19 cellular contexts compared by ENCODE assay signal in the genomic region with DNA sequence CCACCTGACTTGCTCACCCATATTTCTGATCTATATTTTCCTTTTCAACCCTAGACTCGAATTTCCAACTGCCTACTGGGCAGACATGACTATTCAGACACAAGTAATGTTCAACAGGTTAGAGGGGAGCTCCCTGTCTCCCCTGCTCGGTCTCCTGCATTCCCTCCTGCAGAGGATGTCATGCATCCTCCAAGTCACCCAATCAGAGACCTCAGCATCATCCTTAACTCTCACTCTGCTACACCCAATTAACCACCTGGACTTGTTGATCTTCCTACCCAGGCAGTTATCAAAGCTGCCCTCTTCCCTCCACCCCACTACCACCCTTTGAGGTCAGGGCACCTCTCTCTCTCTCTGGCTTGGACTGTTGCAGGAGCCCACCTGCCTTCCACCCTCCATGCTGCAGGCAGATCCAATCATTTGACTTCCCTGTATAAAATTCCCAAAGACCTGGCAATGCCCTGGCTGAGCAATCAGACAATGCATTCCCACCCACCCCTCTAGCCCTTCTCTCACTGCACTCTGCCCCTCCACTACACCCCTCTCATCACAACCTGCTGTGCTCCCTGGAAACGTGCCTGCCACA. TPM values are rescaled to one million over a fixed set of nuclear protein-coding genes. Genes with fewer than 3 reads are reported as not detected.
"Had no signal": no experiment of that assay in that cellular context is flagged by ENCODE, and none has a peak within 500 bp of the region (broad histone marks: within the 10 kb centered on the region; RNA-seq: fewer than 3 reads in every experiment).

No MANE protein-coding gene starts in this region.

- DNase-seq: activated CD4-positive, alpha-beta T cell treated with anti-CD3 and anti-CD28 coated beads for 4 hours; activated CD8-positive, alpha-beta memory T cell treated with anti-CD3 and anti-CD28 coated beads, Interleukin-2, amount 50 U/mL, for 4 hours; activated CD8-positive, alpha-beta T cell treated with anti-CD3 and anti-CD28 coated beads for 36 hours; activated naive CD4-positive, alpha-beta T cell treated with anti-CD3 and anti-CD28 coated beads, Interleukin-2, amount 50 U/mL, for 16 hours; NCI-H1105 treated with DMSO at 0.1 percent for 48 hours; NCI-H1436 treated with DMSO at 0.1 percent for 48 hours; NCI-H187; NCI-H2081; NCI-H510A treated with DMSO at 0.1 percent for 48 hours; SHP77; SW 1271 had no signal

- H3K27ac ChIP-seq: Peyer's patch, RWPE1, SJSA1 had no signal

- H3K4me3 ChIP-seq: Peyer's patch, SJSA1 had no signal

- H3K27me3 Mint-ChIP-seq: activated CD8-positive, alpha-beta T cell treated with anti-CD3 and anti-CD28 coated beads for 36 hours had no signal

- H3K36me3 ChIP-seq: Peyer's patch, SJSA1 had no signal

- H3K4me3 Mint-ChIP-seq: activated CD8-positive, alpha-beta T cell treated with anti-CD3 and anti-CD28 coated beads for 36 hours; T-helper 1 cell treated with Interleukin-12 subunit alpha and Interleukin-12 subunit beta and Interleukin-4 antibody, amounts not matched to agents 30 μg/mL and 1 μg/mL, for 36 hours had no signal

- ATAC-seq: activated CD4-positive, CD25-positive, alpha-beta regulatory T cell treated with anti-CD3 and anti-CD28 coated beads, Interleukin-2, amount 50 U/mL, for 24 hours; activated CD8-positive, alpha-beta T cell treated with anti-CD3 and anti-CD28 coated beads for 36 hours; SK-N-SH treated with all-trans-retinoic acid at 6 μM for 48 hours had no signal

- H3K9me3 Mint-ChIP-seq: activated CD8-positive, alpha-beta T cell treated with anti-CD3 and anti-CD28 coated beads for 36 hours; T-helper 1 cell treated with Interleukin-12 subunit alpha and Interleukin-12 subunit beta and Interleukin-4 antibody, amounts not matched to agents 30 μg/mL and 1 μg/mL, for 36 hours had no signal

- H3K4me1 ChIP-seq: Peyer's patch, SJSA1 had no signal

- H3K27ac Mint-ChIP-seq: activated CD8-positive, alpha-beta T cell treated with anti-CD3 and anti-CD28 coated beads for 36 hours; T-helper 1 cell treated with Interleukin-12 subunit alpha and Interleukin-12 subunit beta and Interleukin-4 antibody, amounts not matched to agents 30 μg/mL and 1 μg/mL, for 36 hours had no signal

- H3K9me3 ChIP-seq: Peyer's patch, SJSA1 had no signal

- H3K27me3 ChIP-seq: Peyer's patch, SJSA1 had no signal

RNA-seq across cellular contexts. Expression of a gene that starts 10.9 kb away (rescaled TPM):
- total RNA-seq: SJSA1 had no signal

RNA-seq across cellular contexts. Expression of a gene that starts 57.7 kb away (rescaled TPM):
- total RNA-seq: activated CD8-positive, alpha-beta T cell treated with anti-CD3 and anti-CD28 coated beads for 36 hours; bronchial epithelial cell; Peyer's patch; SJSA1 had no signal
- polyA plus RNA-seq: aorta had no signal
